In the genomic region with DNA sequence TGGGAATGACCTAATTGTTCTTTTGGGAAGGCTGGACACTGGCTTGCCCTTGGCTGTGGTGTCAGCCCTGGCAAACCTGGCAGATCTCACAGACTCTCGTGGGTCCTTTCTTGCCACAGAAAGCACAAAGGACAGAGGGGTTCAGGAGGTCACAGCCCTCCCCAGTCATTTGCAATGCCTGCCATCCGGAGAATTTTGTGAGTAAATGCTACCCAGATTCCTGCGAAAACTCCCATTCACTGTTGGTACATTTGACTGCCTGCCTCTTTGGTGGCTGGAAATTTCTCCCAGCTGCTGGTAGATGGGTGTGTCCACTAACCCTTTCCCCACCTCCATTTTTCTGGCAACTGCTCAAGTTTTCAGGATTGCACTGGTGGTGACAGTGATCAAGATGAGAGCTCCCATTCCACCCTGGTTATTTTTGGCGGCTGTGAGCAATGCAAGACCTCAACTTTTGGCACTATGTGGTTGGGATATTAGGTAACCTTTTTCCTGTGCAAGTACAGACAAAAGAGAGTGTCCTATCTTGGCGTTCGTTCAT, we compare ENCODE assay signal across 12 cellular contexts.
DNase-seq lines count a peak whose midpoint lies in the region; ATAC-seq and TF ChIP-seq lines count a peak whose summit lies in the region.
"Had no signal": no experiment of that assay in that cellular context is flagged by ENCODE, and none has a peak within 500 bp of the region (broad histone marks: within the 10 kb centered on the region; RNA-seq: fewer than 3 reads in every experiment).

No MANE protein-coding gene starts in this region.

- peak overlapping the region in 2 of 3 donors; percentile 10 to 53 for H3K27ac ChIP-seq in thyroid gland
- H3K27ac ChIP-seq: A549 had no signal

- no peaks in the 10 kb centered on the region for H3K27me3 ChIP-seq in thyroid gland

- intact Hi-C loops in head of caudate nucleus (cut with DNase I) (no loop called here), thyroid gland (cut with DNase I) (no loop called here)

- no peak for TF ChIP-seq CTCF in thyroid gland (IDR thresholded peaks at IDR 0.05)

- no peak for TF ChIP-seq POLR2A in thyroid gland (IDR thresholded peaks at IDR 0.05)

- no peaks in the 10 kb centered on the region for H3K9me3 ChIP-seq in thyroid gland
- H3K9me3 ChIP-seq: A549, mucosa of descending colon had no signal

- DNase-seq in NCI-H1417 (lab: John Stamatoyannopoulos, UW) (peak in 2 of 3 experiments; percentile 14 to 84), NCI-H1417 treated with DMSO at 0.1 percent for 48 hours (lab: John Stamatoyannopoulos, UW) (no peak), head of caudate nucleus (peak in 37 of 42 donors; percentile 12 to 84 (median 48)), thyroid gland (peak; percentile 17 to 23), globus pallidus (ENCODE audit: low spot score) (no peak)
- DNase-seq: activated CD4-positive, alpha-beta T cell treated with anti-CD3 and anti-CD28 coated beads for 36 hours; NCI-H82 had no signal

- WGBS in thyroid gland, 2 donors = 64 to 80% methylated on average over 6 of the region's 6 CpGs

- no peak overlapping the region for H3K4me3 ChIP-seq in thyroid gland (replicated peaks in 1 of 3)
- H3K4me3 ChIP-seq: A549, mucosa of descending colon had no signal

- peak; percentile 80 for ATAC-seq in SK-N-SH treated with all-trans-retinoic acid at 6 μM for 48 hours
- ATAC-seq in GM19035 (IDR thresholded peaks at IDR 0.05; ENCODE audit: unreplicated experiment) = no peak
- ATAC-seq in HG03342 (IDR thresholded peaks at IDR 0.05; ENCODE audit: unreplicated experiment) = no peak
- ATAC-seq: A549; activated CD4-positive, alpha-beta T cell treated with anti-CD3 and anti-CD28 coated beads for 36 hours; mucosa of descending colon had no signal

- H3K4me1 ChIP-seq in thyroid gland = peaks cover 3 to 23% of the 10 kb centered on the region in 2 donors
- H3K4me1 ChIP-seq: A549 had no signal

- no peaks in the 10 kb centered on the region for H3K36me3 ChIP-seq in thyroid gland

TF ChIP-seq in SK-N-SH treated with all-trans-retinoic acid at 6 μM for 48 hours, 23 proteins besides CTCF, POLR2A, EP300 and RAD21:
- no peak for TF ChIP-seq ZNF8 (CRISPR knock-in tag; IDR thresholded peaks at IDR 0.05)
- TF ChIP-seq PPARA (CRISPR knock-in tag; IDR thresholded peaks at IDR 0.05; ENCODE audit: borderline replicate concordance) = no peak
- TF ChIP-seq OSR1 (CRISPR knock-in tag; IDR thresholded peaks at IDR 0.05) = no peak
- TF ChIP-seq BACH2 (CRISPR knock-in tag; IDR thresholded peaks at IDR 0.05; ENCODE audit: borderline replicate concordance) = no peak
- TF ChIP-seq CSDC2 (CRISPR knock-in tag; IDR thresholded peaks at IDR 0.05) = no peak
- TF ChIP-seq TCF4 (CRISPR knock-in tag; IDR thresholded peaks at IDR 0.05; ENCODE audit: borderline replicate concordance) = no peak
- TF ChIP-seq GLIS3 (CRISPR knock-in tag; IDR thresholded peaks at IDR 0.05) = no peak
- TF ChIP-seq PATZ1 (CRISPR knock-in tag; IDR thresholded peaks at IDR 0.05; ENCODE audit: borderline replicate concordance) = no peak
- TF ChIP-seq, protein P1, sequence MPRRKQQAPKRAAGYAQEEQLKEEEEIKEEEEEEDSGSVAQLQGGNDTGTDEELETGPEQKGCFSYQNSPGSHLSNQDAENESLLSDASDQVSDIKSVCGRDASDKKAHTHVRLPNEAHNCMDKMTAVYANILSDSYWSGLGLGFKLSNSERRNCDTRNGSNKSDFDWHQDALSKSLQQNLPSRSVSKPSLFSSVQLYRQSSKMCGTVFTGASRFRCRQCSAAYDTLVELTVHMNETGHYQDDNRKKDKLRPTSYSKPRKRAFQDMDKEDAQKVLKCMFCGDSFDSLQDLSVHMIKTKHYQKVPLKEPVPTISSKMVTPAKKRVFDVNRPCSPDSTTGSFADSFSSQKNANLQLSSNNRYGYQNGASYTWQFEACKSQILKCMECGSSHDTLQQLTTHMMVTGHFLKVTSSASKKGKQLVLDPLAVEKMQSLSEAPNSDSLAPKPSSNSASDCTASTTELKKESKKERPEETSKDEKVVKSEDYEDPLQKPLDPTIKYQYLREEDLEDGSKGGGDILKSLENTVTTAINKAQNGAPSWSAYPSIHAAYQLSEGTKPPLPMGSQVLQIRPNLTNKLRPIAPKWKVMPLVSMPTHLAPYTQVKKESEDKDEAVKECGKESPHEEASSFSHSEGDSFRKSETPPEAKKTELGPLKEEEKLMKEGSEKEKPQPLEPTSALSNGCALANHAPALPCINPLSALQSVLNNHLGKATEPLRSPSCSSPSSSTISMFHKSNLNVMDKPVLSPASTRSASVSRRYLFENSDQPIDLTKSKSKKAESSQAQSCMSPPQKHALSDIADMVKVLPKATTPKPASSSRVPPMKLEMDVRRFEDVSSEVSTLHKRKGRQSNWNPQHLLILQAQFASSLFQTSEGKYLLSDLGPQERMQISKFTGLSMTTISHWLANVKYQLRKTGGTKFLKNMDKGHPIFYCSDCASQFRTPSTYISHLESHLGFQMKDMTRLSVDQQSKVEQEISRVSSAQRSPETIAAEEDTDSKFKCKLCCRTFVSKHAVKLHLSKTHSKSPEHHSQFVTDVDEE (CRISPR knock-in tag; IDR thresholded peaks at IDR 0.05) = no peak
- TF ChIP-seq, protein P2, sequence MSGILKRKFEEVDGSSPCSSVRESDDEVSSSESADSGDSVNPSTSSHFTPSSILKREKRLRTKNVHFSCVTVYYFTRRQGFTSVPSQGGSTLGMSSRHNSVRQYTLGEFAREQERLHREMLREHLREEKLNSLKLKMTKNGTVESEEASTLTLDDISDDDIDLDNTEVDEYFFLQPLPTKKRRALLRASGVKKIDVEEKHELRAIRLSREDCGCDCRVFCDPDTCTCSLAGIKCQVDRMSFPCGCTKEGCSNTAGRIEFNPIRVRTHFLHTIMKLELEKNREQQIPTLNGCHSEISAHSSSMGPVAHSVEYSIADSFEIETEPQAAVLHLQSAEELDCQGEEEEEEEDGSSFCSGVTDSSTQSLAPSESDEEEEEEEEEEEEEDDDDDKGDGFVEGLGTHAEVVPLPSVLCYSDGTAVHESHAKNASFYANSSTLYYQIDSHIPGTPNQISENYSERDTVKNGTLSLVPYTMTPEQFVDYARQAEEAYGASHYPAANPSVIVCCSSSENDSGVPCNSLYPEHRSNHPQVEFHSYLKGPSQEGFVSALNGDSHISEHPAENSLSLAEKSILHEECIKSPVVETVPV (CRISPR knock-in tag; IDR thresholded peaks at IDR 0.05) = no peak
- TF ChIP-seq TOX (CRISPR knock-in tag; IDR thresholded peaks at IDR 0.05; ENCODE audit: borderline replicate concordance) = no peak
- no peak for TF ChIP-seq ARNTL (CRISPR knock-in tag; IDR thresholded peaks at IDR 0.05; ENCODE audit: borderline replicate concordance, low read depth)
- TF ChIP-seq ZFP3 (CRISPR knock-in tag; IDR thresholded peaks at IDR 0.05) = no peak
- no peak for TF ChIP-seq ZNF565 (CRISPR knock-in tag; conservative IDR thresholded peaks at IDR 0.05; ENCODE audit: low read depth)
- no peak for TF ChIP-seq POU6F1 (CRISPR knock-in tag; IDR thresholded peaks at IDR 0.05; ENCODE audit: borderline replicate concordance, low read depth)
- no peak for TF ChIP-seq SNAI2 (CRISPR knock-in tag; IDR thresholded peaks at IDR 0.05)
- no peak for TF ChIP-seq ESRRG (CRISPR knock-in tag; IDR thresholded peaks at IDR 0.05)
- no peak for TF ChIP-seq ZC3H10 (CRISPR knock-in tag; IDR thresholded peaks at IDR 0.05)

Comparison
In these comparisons a context has a peak if more than half of its experiments do, and no peak if none do; other contexts are left out.
1. DNase-seq: peak in NCI-H1417 (2 of 3), head of caudate nucleus (37 of 42) and thyroid gland (2 of 2); none in NCI-H1417 treated with DMSO at 0.1 percent for 48 hours (single experiment) and globus pallidus (single experiment).